ENCODE assay signal across 11 cellular contexts in the genomic region with DNA sequence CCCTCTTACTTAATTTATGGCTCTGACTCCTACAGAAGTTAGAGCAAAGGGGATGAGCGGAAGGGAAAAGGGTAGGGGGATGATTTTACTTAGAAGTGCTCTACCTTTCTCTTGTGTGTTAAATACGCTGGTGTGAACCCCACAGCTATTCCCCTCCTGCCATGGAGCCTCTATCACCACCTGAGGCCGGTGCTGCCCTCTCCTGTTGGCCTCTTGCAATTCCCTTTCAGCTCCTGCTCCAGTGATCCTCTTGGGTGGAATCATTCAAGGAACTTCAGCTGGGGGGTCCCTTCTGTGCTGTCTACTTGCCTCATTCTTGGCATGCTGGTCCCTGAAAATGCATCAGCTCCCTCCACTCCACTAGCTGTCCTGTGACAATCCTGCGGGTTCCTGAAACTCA. TPM values are rescaled to one million over a fixed set of nuclear protein-coding genes. Genes with fewer than 3 reads are reported as not detected.
DNase-seq lines count a peak whose midpoint lies in the region; ATAC-seq, FAIRE-seq and TF ChIP-seq lines count a peak whose summit lies in the region.
"Had no signal": no experiment of that assay in that cellular context is flagged by ENCODE, and none has a peak within 500 bp of the region (broad histone marks: within the 10 kb centered on the region; RNA-seq: fewer than 3 reads in every experiment).

No MANE protein-coding gene starts in this region.

- DNase-seq in NCI-H2081 (lab: John Stamatoyannopoulos, UW), result peak; percentile 23 to 28
- DNase-seq in NCI-H2081 treated with DMSO at 0.1 percent for 48 hours (lab: John Stamatoyannopoulos, UW), result no peak
- DNase-seq in M059J (ENCODE audit: low read depth), result peak; percentile 8
- peak; percentile 68 for DNase-seq in ecto neural progenitor cell (ENCODE audit: low spot score)
- no peak for DNase-seq in progenitor cell of endocrine pancreas (ENCODE audit: low spot score, unreplicated experiment)
- no peak for DNase-seq in RCC 7860 (ENCODE audit: low spot score)
- no peak for DNase-seq in NCI-H345 treated with DMSO at 0.1 percent for 48 hours (lab: John Stamatoyannopoulos, UW; ENCODE audit: unreplicated experiment)
- DNase-seq: sigmoid colon had no signal

- no peaks in the 10 kb centered on the region for H3K9me3 Mint-ChIP-seq in progenitor cell of endocrine pancreas (ENCODE audit: low read depth)

- H3K36me3 Mint-ChIP-seq in progenitor cell of endocrine pancreas (ENCODE audit: insufficient read depth), result no peaks in the 10 kb centered on the region
- H3K36me3 Mint-ChIP-seq: memory B cell had no signal

- TF ChIP-seq CTCF in progenitor cell of endocrine pancreas (IDR thresholded peaks at IDR 0.05; ENCODE audit: unreplicated experiment), result peak; percentile 57

- no peak overlapping the region for H3K27ac Mint-ChIP-seq in progenitor cell of endocrine pancreas
- H3K27ac Mint-ChIP-seq: memory B cell had no signal

- no peaks in the 10 kb centered on the region for H3K27me3 Mint-ChIP-seq in progenitor cell of endocrine pancreas
- H3K27me3 Mint-ChIP-seq: memory B cell had no signal

- no peaks in the 10 kb centered on the region for H3K4me1 Mint-ChIP-seq in progenitor cell of endocrine pancreas (ENCODE audit: low read depth)
- H3K4me1 Mint-ChIP-seq: memory B cell had no signal

- no peak overlapping the region for H3K4me3 Mint-ChIP-seq in progenitor cell of endocrine pancreas (ENCODE audit: low read depth)
- H3K4me3 Mint-ChIP-seq: memory B cell had no signal

- FAIRE-seq in RCC 7860 (lab: Jason Lieb, UNC), result no peak

- ATAC-seq in HG02763 (IDR thresholded peaks at IDR 0.05; ENCODE audit: unreplicated experiment), result no peak

RNA-seq across cellular contexts. Expression of a gene that starts 41.8 kb away (rescaled TPM):
- 0.59 and 1.7 TPM in 2 replicates for total RNA-seq in M059J (2014; rRNA removed; shearing (Covaris generic))
- 3.1 and 5.4 TPM in 2 replicates for total RNA-seq in progenitor cell of endocrine pancreas
- total RNA-seq: adrenal gland had no signal

Comparison
In these comparisons a context has a peak if more than half of its experiments do, and no peak if none do; other contexts are left out.
1. DNase-seq: peak in NCI-H2081 (2 of 2), M059J (single experiment) and ecto neural progenitor cell (single experiment); none in NCI-H2081 treated with DMSO at 0.1 percent for 48 hours (single experiment), progenitor cell of endocrine pancreas (single experiment), RCC 7860 (single experiment) and NCI-H345 treated with DMSO at 0.1 percent for 48 hours (single experiment).